ENCODE assay signal across 1 cellular context in genomic region chr1:228082260-228082974, GRCh38.
TF ChIP-seq lines count a peak whose summit lies in the region.

Gene ARF1 (plus strand): TSS chr1:228082708. CDS start chr1:228097115, 14,407 bp downstream.

TF ChIP-seq in HepG2, 621 proteins besides CTCF, POLR2A, EP300 and RAD21 (continued from another document and continues in another):
- TF ChIP-seq ZNF276 (CRISPR knock-in tag; IDR thresholded peaks at IDR 0.05; ENCODE audit: low read depth) (0 out of 2 replicates have a peak, but pooled peaks have one; percentile 31), ZNF460 (CRISPR knock-in tag; IDR thresholded peaks at IDR 0.05; ENCODE audit: borderline replicate concordance) (no peak), KLF15 (CRISPR knock-in tag; IDR thresholded peaks at IDR 0.05; ENCODE audit: borderline replicate concordance) (peak; percentile 63; the same call in 1 of the 2 replicates), ZFP82 (CRISPR knock-in tag; IDR thresholded peaks at IDR 0.05; ENCODE audit: borderline replicate concordance) (0 out of 2 replicates have a peak, but pooled peaks have one; percentile 67), MEIS2 (CRISPR knock-in tag; IDR thresholded peaks at IDR 0.05) (no peak), ARID4A (CRISPR knock-in tag; IDR thresholded peaks at IDR 0.05; ENCODE audit: borderline replicate concordance) (peak; percentile 53; the same call in 1 of the 2 replicates), MYNN (CRISPR knock-in tag; IDR thresholded peaks at IDR 0.05; ENCODE audit: low read depth) (no peak), ZNF101 (CRISPR knock-in tag; IDR thresholded peaks at IDR 0.05; ENCODE audit: borderline replicate concordance, low read depth) (no peak), ZMYM4 (CRISPR knock-in tag; IDR thresholded peaks at IDR 0.05) (0 out of 2 replicates have a peak, but pooled peaks have one; percentile 14), BRD4 (CRISPR knock-in tag; IDR thresholded peaks at IDR 0.05) (0 out of 2 replicates have a peak, but pooled peaks have one; percentile 66), HNF4G (IDR thresholded peaks at IDR 0.05; ENCODE audit: borderline replicate concordance, low read depth, low read length) (no peak), HNF4G (CRISPR knock-in tag; IDR thresholded peaks at IDR 0.05; ENCODE audit: borderline replicate concordance, low read depth) (no peak), KMT2B (CRISPR knock-in tag; IDR thresholded peaks at IDR 0.05) (no peak; the same call in 1 of the 2 replicates), ZNF256 (CRISPR knock-in tag; conservative IDR thresholded peaks at IDR 0.05) (peak; percentile 48; the same call in 1 of the 2 replicates), ATF7 (IDR thresholded peaks at IDR 0.05) (no peak), ATF7 (CRISPR knock-in tag; IDR thresholded peaks at IDR 0.05) (no peak), ZNF687 (CRISPR knock-in tag; IDR thresholded peaks at IDR 0.05) (peak; percentile 89), CBX1 (IDR thresholded peaks at IDR 0.05; ENCODE audit: low read depth) (peak; percentile 66), AHDC1 (CRISPR knock-in tag; IDR thresholded peaks at IDR 0.05; ENCODE audit: borderline replicate concordance) (no peak), ZBTB14 (CRISPR knock-in tag; IDR thresholded peaks at IDR 0.05) (peak; percentile 93), ZNF672 (CRISPR knock-in tag; IDR thresholded peaks at IDR 0.05) (0 out of 2 replicates have a peak, but pooled peaks have one; percentile 17), NFE2L2 (IDR thresholded peaks at IDR 0.05; ENCODE audit: low read length) (no peak), CCAR2 (optimal IDR thresholded peaks at IDR 0.05; ENCODE audit: low read depth, low read length) (no peak), IRF2 (CRISPR knock-in tag; IDR thresholded peaks at IDR 0.05) (0 out of 2 replicates have a peak, but pooled peaks have one; percentile 17), ZUFSP (CRISPR knock-in tag; IDR thresholded peaks at IDR 0.05; ENCODE audit: borderline replicate concordance) (no peak), ZNF629 (CRISPR knock-in tag; conservative IDR thresholded peaks at IDR 0.05) (peak; percentile 100), ESRRA (CRISPR knock-in tag; IDR thresholded peaks at IDR 0.05; ENCODE audit: low read depth) (0 out of 2 replicates have a peak, but pooled peaks have one; percentile 38), ZNF772 (CRISPR knock-in tag; IDR thresholded peaks at IDR 0.05) (0 out of 2 replicates have a peak, but pooled peaks have one; percentile 29), ZNF546 (CRISPR knock-in tag; conservative IDR thresholded peaks at IDR 0.05) (no peak), ZNF513 (CRISPR knock-in tag; conservative IDR thresholded peaks at IDR 0.05) (no peak; the same call in 1 of the 2 replicates), ZNF883 (CRISPR knock-in tag; IDR thresholded peaks at IDR 0.05; ENCODE audit: not compliant biosample characterization) (peak; percentile 75), JUND (CRISPR knock-in tag; IDR thresholded peaks at IDR 0.05) (no peak), YEATS2 (CRISPR knock-in tag; IDR thresholded peaks at IDR 0.05; ENCODE audit: borderline replicate concordance) (peak; percentile 48; the same call in 1 of the 2 replicates), ZNF879 (CRISPR knock-in tag; IDR thresholded peaks at IDR 0.05) (no peak), ZBTB25 (CRISPR knock-in tag; IDR thresholded peaks at IDR 0.05) (0 out of 2 replicates have a peak, but pooled peaks have one; percentile 21), ZNF251 (CRISPR knock-in tag; IDR thresholded peaks at IDR 0.05) (no peak), ARNT2 (CRISPR knock-in tag; IDR thresholded peaks at IDR 0.05; ENCODE audit: low read depth) (peak; percentile 54; the same call in 1 of the 2 replicates), STAT5B (CRISPR knock-in tag; IDR thresholded peaks at IDR 0.05) (no peak)
